In the genomic region with DNA sequence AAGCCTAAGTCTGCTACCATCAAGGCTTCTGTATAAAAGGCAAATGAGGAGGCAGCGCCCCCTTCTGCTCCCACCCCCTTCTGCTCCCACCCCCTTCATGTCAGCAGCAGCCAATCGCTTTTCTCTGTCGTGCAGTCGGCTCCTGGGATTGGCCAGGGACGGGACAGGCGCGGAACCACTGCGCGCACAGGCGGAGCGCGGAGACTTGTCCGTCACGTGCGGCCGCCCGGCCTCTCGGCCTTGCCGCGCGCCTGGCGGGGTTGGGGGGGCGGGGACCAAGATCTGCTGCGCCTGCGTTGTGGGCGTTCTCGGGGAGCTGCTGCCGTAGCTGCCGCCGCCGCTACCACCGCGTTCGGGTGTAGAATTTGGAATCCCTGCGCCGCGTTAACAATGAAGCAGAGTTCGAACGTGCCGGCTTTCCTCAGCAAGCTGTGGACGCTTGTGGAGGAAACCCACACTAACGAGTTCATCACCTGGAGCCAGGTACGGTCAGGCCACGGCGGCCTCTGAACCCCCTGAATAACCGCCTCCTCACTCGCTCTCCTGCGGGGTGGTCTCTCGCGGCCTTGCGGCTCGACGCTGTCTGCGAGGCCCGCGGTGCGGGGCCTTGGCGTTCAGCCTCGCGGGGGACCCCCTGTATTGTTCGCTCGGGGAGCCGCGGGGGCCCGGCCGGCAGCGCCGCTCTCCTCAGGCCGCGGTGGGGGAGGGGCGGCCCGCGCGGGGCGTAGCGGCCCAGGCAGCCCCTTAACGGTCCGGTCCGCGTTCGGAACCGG, we compare ENCODE assay signal across 1 cellular context.
TF ChIP-seq lines count a peak whose summit lies in the region.

A gene with protein sequence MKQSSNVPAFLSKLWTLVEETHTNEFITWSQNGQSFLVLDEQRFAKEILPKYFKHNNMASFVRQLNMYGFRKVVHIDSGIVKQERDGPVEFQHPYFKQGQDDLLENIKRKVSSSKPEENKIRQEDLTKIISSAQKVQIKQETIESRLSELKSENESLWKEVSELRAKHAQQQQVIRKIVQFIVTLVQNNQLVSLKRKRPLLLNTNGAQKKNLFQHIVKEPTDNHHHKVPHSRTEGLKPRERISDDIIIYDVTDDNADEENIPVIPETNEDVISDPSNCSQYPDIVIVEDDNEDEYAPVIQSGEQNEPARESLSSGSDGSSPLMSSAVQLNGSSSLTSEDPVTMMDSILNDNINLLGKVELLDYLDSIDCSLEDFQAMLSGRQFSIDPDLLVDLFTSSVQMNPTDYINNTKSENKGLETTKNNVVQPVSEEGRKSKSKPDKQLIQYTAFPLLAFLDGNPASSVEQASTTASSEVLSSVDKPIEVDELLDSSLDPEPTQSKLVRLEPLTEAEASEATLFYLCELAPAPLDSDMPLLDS (plus strand): TSS at position 305 of the 773 bp plus-strand sequence. CDS start 86 bp downstream, at position 391.

TF ChIP-seq in K562, 482 proteins besides CTCF, POLR2A, EP300 and RAD21 (continued from another document and continues in another):
- TF ChIP-seq, protein P1, sequence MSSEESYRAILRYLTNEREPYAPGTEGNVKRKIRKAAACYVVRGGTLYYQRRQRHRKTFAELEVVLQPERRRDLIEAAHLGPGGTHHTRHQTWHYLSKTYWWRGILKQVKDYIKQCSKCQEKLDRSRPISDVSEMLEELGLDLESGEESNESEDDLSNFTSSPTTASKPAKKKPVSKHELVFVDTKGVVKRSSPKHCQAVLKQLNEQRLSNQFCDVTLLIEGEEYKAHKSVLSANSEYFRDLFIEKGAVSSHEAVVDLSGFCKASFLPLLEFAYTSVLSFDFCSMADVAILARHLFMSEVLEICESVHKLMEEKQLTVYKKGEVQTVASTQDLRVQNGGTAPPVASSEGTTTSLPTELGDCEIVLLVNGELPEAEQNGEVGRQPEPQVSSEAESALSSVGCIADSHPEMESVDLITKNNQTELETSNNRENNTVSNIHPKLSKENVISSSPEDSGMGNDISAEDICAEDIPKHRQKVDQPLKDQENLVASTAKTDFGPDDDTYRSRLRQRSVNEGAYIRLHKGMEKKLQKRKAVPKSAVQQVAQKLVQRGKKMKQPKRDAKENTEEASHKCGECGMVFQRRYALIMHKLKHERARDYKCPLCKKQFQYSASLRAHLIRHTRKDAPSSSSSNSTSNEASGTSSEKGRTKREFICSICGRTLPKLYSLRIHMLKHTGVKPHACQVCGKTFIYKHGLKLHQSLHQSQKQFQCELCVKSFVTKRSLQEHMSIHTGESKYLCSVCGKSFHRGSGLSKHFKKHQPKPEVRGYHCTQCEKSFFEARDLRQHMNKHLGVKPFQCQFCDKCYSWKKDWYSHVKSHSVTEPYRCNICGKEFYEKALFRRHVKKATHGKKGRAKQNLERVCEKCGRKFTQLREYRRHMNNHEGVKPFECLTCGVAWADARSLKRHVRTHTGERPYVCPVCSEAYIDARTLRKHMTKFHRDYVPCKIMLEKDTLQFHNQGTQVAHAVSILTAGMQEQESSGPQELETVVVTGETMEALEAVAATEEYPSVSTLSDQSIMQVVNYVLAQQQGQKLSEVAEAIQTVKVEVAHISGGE (CRISPR knock-in tag; IDR thresholded peaks at IDR 0.05) = no peak
- TF ChIP-seq NFATC3 (IDR thresholded peaks at IDR 0.05) = no peak
- TF ChIP-seq MYC (IDR thresholded peaks at IDR 0.05; ENCODE audit: low read depth, low read length) = peak; percentile 72; the same call in 1 of the 2 replicates
- no peak for TF ChIP-seq MYC (CRISPR knock-in tag; IDR thresholded peaks at IDR 0.05; ENCODE audit: borderline replicate concordance, low read depth)
- TF ChIP-seq NR2C2 (CRISPR knock-in tag; IDR thresholded peaks at IDR 0.05) = no peak
- no peak for TF ChIP-seq NR2C2 (tag; IDR thresholded peaks at IDR 0.05)
- TF ChIP-seq HNRNPL (IDR thresholded peaks at IDR 0.05; ENCODE audit: low read depth, low read length) = no peak
- no peak for TF ChIP-seq ZNF384 (IDR thresholded peaks at IDR 0.05; ENCODE audit: low read depth, low read length)
- TF ChIP-seq, protein P2, sequence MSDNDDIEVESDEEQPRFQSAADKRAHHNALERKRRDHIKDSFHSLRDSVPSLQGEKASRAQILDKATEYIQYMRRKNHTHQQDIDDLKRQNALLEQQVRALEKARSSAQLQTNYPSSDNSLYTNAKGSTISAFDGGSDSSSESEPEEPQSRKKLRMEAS (CRISPR knock-in tag; IDR thresholded peaks at IDR 0.05) = peak; percentile 72
- no peak for TF ChIP-seq MCM7 (IDR thresholded peaks at IDR 0.05)
- no peak for TF ChIP-seq ZNF445 (CRISPR knock-in tag; IDR thresholded peaks at IDR 0.05; ENCODE audit: low read depth)
- no peak for TF ChIP-seq HDAC8 (tag; IDR thresholded peaks at IDR 0.05)
- no peak for TF ChIP-seq CBX8 (IDR thresholded peaks at IDR 0.05; ENCODE audit: borderline replicate concordance, extremely low read depth, low read depth, low read length, poor library complexity, severe bottlenecking)
- TF ChIP-seq BMI1 (IDR thresholded peaks at IDR 0.05; ENCODE audit: low read length) = no peak
- TF ChIP-seq, protein P3, sequence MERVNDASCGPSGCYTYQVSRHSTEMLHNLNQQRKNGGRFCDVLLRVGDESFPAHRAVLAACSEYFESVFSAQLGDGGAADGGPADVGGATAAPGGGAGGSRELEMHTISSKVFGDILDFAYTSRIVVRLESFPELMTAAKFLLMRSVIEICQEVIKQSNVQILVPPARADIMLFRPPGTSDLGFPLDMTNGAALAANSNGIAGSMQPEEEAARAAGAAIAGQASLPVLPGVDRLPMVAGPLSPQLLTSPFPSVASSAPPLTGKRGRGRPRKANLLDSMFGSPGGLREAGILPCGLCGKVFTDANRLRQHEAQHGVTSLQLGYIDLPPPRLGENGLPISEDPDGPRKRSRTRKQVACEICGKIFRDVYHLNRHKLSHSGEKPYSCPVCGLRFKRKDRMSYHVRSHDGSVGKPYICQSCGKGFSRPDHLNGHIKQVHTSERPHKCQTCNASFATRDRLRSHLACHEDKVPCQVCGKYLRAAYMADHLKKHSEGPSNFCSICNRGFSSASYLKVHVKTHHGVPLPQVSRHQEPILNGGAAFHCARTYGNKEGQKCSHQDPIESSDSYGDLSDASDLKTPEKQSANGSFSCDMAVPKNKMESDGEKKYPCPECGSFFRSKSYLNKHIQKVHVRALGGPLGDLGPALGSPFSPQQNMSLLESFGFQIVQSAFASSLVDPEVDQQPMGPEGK (CRISPR knock-in tag; IDR thresholded peaks at IDR 0.05; ENCODE audit: borderline replicate concordance) = no peak
- no peak; the same call in 1 of the 2 replicates for TF ChIP-seq TGIF2 (CRISPR knock-in tag; IDR thresholded peaks at IDR 0.05)
- TF ChIP-seq SMARCB1 (IDR thresholded peaks at IDR 0.05; ENCODE audit: insufficient read length, low read depth) = no peak
- TF ChIP-seq, protein P4, sequence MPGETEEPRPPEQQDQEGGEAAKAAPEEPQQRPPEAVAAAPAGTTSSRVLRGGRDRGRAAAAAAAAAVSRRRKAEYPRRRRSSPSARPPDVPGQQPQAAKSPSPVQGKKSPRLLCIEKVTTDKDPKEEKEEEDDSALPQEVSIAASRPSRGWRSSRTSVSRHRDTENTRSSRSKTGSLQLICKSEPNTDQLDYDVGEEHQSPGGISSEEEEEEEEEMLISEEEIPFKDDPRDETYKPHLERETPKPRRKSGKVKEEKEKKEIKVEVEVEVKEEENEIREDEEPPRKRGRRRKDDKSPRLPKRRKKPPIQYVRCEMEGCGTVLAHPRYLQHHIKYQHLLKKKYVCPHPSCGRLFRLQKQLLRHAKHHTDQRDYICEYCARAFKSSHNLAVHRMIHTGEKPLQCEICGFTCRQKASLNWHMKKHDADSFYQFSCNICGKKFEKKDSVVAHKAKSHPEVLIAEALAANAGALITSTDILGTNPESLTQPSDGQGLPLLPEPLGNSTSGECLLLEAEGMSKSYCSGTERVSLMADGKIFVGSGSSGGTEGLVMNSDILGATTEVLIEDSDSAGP (CRISPR knock-in tag; IDR thresholded peaks at IDR 0.05) = no peak
- no peak for TF ChIP-seq ZFP30 (CRISPR knock-in tag; IDR thresholded peaks at IDR 0.05; ENCODE audit: borderline replicate concordance)
- TF ChIP-seq ZNF408 (CRISPR knock-in tag; IDR thresholded peaks at IDR 0.05; ENCODE audit: low read depth) = no peak
- TF ChIP-seq, protein P5, sequence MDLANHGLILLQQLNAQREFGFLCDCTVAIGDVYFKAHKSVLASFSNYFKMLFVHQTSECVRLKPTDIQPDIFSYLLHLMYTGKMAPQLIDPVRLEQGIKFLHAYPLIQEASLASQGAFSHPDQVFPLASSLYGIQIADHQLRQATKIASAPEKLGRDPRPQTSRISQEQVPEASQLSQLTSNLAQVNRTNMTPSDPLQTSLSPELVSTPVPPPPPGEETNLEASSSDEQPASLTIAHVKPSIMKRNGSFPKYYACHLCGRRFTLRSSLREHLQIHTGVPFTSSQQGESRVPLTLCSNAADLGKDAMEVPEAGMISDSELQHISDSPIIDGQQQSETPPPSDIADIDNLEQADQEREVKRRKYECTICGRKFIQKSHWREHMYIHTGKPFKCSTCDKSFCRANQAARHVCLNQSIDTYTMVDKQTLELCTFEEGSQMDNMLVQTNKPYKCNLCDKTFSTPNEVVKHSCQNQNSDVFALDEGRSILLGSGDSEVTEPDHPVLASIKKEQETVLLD (IDR thresholded peaks at IDR 0.05) = no peak
- TF ChIP-seq, protein P6, sequence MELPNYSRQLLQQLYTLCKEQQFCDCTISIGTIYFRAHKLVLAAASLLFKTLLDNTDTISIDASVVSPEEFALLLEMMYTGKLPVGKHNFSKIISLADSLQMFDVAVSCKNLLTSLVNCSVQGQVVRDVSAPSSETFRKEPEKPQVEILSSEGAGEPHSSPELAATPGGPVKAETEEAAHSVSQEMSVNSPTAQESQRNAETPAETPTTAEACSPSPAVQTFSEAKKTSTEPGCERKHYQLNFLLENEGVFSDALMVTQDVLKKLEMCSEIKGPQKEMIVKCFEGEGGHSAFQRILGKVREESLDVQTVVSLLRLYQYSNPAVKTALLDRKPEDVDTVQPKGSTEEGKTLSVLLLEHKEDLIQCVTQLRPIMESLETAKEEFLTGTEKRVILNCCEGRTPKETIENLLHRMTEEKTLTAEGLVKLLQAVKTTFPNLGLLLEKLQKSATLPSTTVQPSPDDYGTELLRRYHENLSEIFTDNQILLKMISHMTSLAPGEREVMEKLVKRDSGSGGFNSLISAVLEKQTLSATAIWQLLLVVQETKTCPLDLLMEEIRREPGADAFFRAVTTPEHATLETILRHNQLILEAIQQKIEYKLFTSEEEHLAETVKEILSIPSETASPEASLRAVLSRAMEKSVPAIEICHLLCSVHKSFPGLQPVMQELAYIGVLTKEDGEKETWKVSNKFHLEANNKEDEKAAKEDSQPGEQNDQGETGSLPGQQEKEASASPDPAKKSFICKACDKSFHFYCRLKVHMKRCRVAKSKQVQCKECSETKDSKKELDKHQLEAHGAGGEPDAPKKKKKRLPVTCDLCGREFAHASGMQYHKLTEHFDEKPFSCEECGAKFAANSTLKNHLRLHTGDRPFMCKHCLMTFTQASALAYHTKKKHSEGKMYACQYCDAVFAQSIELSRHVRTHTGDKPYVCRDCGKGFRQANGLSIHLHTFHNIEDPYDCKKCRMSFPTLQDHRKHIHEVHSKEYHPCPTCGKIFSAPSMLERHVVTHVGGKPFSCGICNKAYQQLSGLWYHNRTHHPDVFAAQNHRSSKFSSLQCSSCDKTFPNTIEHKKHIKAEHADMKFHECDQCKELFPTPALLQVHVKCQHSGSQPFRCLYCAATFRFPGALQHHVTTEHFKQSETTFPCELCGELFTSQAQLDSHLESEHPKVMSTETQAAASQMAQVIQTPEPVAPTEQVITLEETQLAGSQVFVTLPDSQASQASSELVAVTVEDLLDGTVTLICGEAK (IDR thresholded peaks at IDR 0.05) = no peak
- TF ChIP-seq, protein P6 (CRISPR knock-in tag; IDR thresholded peaks at IDR 0.05) = no peak
- TF ChIP-seq DDX20 (tag; IDR thresholded peaks at IDR 0.05; ENCODE audit: low read depth) = no peak
- TF ChIP-seq SRF (CRISPR knock-in tag; IDR thresholded peaks at IDR 0.05) = no peak
- TF ChIP-seq ZNF197 (CRISPR knock-in tag; IDR thresholded peaks at IDR 0.05; ENCODE audit: low read depth) = no peak
- no peak for TF ChIP-seq NR1H2 (CRISPR knock-in tag; IDR thresholded peaks at IDR 0.05)
- TF ChIP-seq SIRT6 (IDR thresholded peaks at IDR 0.05; ENCODE audit: low read depth, low read length) = no peak
- TF ChIP-seq, protein P7, sequence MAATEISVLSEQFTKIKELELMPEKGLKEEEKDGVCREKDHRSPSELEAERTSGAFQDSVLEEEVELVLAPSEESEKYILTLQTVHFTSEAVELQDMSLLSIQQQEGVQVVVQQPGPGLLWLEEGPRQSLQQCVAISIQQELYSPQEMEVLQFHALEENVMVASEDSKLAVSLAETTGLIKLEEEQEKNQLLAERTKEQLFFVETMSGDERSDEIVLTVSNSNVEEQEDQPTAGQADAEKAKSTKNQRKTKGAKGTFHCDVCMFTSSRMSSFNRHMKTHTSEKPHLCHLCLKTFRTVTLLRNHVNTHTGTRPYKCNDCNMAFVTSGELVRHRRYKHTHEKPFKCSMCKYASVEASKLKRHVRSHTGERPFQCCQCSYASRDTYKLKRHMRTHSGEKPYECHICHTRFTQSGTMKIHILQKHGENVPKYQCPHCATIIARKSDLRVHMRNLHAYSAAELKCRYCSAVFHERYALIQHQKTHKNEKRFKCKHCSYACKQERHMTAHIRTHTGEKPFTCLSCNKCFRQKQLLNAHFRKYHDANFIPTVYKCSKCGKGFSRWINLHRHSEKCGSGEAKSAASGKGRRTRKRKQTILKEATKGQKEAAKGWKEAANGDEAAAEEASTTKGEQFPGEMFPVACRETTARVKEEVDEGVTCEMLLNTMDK (IDR thresholded peaks at IDR 0.05; ENCODE audit: borderline replicate concordance, insufficient read depth, low read depth, low read length, poor library complexity, severe bottlenecking) = no peak
- TF ChIP-seq FOS (IDR thresholded peaks at IDR 0.05; ENCODE audit: extremely low read depth, insufficient read length) = peak; percentile 91
- TF ChIP-seq ZFPM2 (CRISPR knock-in tag; IDR thresholded peaks at IDR 0.05) = no peak
- no peak for TF ChIP-seq SNIP1 (IDR thresholded peaks at IDR 0.05; ENCODE audit: low read depth)
